11 cellular contexts compared by ENCODE assay signal in genomic region chr20:10504893-10505292, GRCh38.
A peak's percentile ranks its signal among the peaks of the same experiment; 100 is the strongest.
DNase-seq lines count a peak whose midpoint lies in the region; ATAC-seq and TF ChIP-seq lines count a peak whose summit lies in the region.
"Had no signal": no experiment of that assay in that cellular context is flagged by ENCODE, and none has a peak within 500 bp of the region (broad histone marks: within the 10 kb centered on the region; RNA-seq: fewer than 3 reads in every experiment).

No MANE protein-coding gene starts in this region.

- H3K4me3 ChIP-seq in cardiac fibroblast (replicated peaks in 1 of 2; ENCODE audit: low read depth in 2 of 2, low read length in 2 of 2) (no peak overlapping the region), mesenchymal stem cell (ENCODE audit: insufficient read depth in 1 of 2, low read depth in 1 of 2, low read length in 2 of 2) (no peak overlapping the region), upper lobe of left lung (no peak overlapping the region)

- no peak overlapping the region for H3K4me2 ChIP-seq in mesenchymal stem cell (ENCODE audit: low read length, poor library complexity, severe bottlenecking)

- no peak overlapping the region for H4K8ac ChIP-seq in mesenchymal stem cell (ENCODE audit: low read length)

- no peak overlapping the region for H3K18ac ChIP-seq in mesenchymal stem cell (ENCODE audit: low read depth in 1 of 2, low read length in 2 of 2)

- peak; percentile 20 to 55 for ATAC-seq in upper lobe of left lung (ENCODE audit: low FRiP score in 2 of 2)

- no peak overlapping the region for H3K23ac ChIP-seq in mesenchymal stem cell (ENCODE audit: low read length in 2 of 2)

- H3K14ac ChIP-seq in mesenchymal stem cell (ENCODE audit: low read length in 2 of 2): no peak overlapping the region

- no peaks in the 10 kb centered on the region for H3K9me3 ChIP-seq in mesenchymal stem cell (ENCODE audit: control insufficient read depth, low read length)
- no peaks in the 10 kb centered on the region for H3K9me3 ChIP-seq in upper lobe of left lung

- peak in 1 of 4 donors; percentile 21 for TF ChIP-seq EP300 in upper lobe of left lung (IDR thresholded peaks at IDR 0.05)

- H3K9ac ChIP-seq in mesenchymal stem cell (ENCODE audit: low read length): peak overlapping the region; percentile 2

- no peak overlapping the region for H2AK5ac ChIP-seq in mesenchymal stem cell (ENCODE audit: low read length, severe bottlenecking)

- DNase-seq in NCI-H2171 treated with DMSO at 0.1 percent for 48 hours (lab: John Stamatoyannopoulos, UW) (peak; percentile 29), NCI-H2171 (lab: John Stamatoyannopoulos, UW) (no peak), cardiac fibroblast (ENCODE audit: low read depth in 2 of 2) (peak; percentile 42 to 60), mesenchymal stem cell (peak; percentile 83), upper lobe of left lung (peak in 1 of 2 donors; percentile 58), mucosa of gallbladder (ENCODE audit: low spot score) (no peak), RKO (ENCODE audit: low spot score) (no peak), NCI-H2196 (lab: John Stamatoyannopoulos, UW; ENCODE audit: unreplicated experiment) (no peak)
- DNase-seq: ACHN; activated CD8-positive, alpha-beta memory T cell treated with anti-CD3 and anti-CD28 coated beads, Interleukin-2, amount 50 U/mL, for 4 hours; T-helper 9 cell had no signal

- peaks cover 8% of the 10 kb centered on the region for H3K4me1 ChIP-seq in mesenchymal stem cell (ENCODE audit: control insufficient read depth, insufficient read depth, low read depth, low read length)
- H3K4me1 ChIP-seq in upper lobe of left lung: peaks cover 28 to 61% (median 41%) of the 10 kb centered on the region in 4 donors

- TF ChIP-seq CTCF in cardiac fibroblast (IDR thresholded peaks at IDR 0.05; ENCODE audit: low read depth, low read length) (no peak), upper lobe of left lung (IDR thresholded peaks at IDR 0.05) (no peak)

- H2BK5ac ChIP-seq in mesenchymal stem cell (ENCODE audit: low read depth, low read length, poor library complexity, severe bottlenecking): no peak overlapping the region

- no peak overlapping the region for H3K27ac ChIP-seq in mesenchymal stem cell (ENCODE audit: low read length, poor library complexity, severe bottlenecking)
- H3K27ac ChIP-seq in upper lobe of left lung: peak overlapping the region; percentile 67 to 81 (median 72)

- peak overlapping the region in 1 of 2 experiments; percentile 20 for H2BK12ac ChIP-seq in mesenchymal stem cell (ENCODE audit: low read length in 2 of 2)

- H3K36me3 ChIP-seq in mesenchymal stem cell (ENCODE audit: control insufficient read depth in 1 of 2, insufficient read depth in 2 of 2, low read depth in 1 of 2, low read length in 2 of 2): no peaks in the 10 kb centered on the region
- H3K36me3 ChIP-seq in upper lobe of left lung: no peaks in the 10 kb centered on the region

- peaks cover 27% of the 10 kb centered on the region for H3K79me1 ChIP-seq in mesenchymal stem cell (replicated peaks; ENCODE audit: low read length, poor library complexity, severe bottlenecking)

- H3K4ac ChIP-seq in mesenchymal stem cell (ENCODE audit: low read depth in 1 of 2, low read length in 2 of 2): no peak overlapping the region

- no peak overlapping the region for H4K91ac ChIP-seq in mesenchymal stem cell (ENCODE audit: low read length)

- no peak overlapping the region for H2BK120ac ChIP-seq in mesenchymal stem cell (ENCODE audit: low read depth, low read length)

- no peak for TF ChIP-seq POLR2A in upper lobe of left lung (IDR thresholded peaks at IDR 0.05)

- H3K27me3 ChIP-seq in mesenchymal stem cell (ENCODE audit: control insufficient read depth in 1 of 2, insufficient read depth in 1 of 2, low read length in 2 of 2): no peaks in the 10 kb centered on the region
- no peaks in the 10 kb centered on the region for H3K27me3 ChIP-seq in upper lobe of left lung

- no peak overlapping the region for H2AFZ ChIP-seq in mesenchymal stem cell (ENCODE audit: low read depth, low read length)

- H2BK15ac ChIP-seq in mesenchymal stem cell (ENCODE audit: low read depth, poor library complexity, severe bottlenecking): no peak overlapping the region

- no CpG with 5 or more reads among the region's 3 CpGs for WGBS in mesenchymal stem cell
- 47 to 49% methylated on average over 3 of the region's 3 CpGs for WGBS in upper lobe of left lung, 2 donors

Comparison
In these comparisons a context has a peak if more than half of its experiments do, and no peak if none do; other contexts are left out.
1. DNase-seq: peak in NCI-H2171 treated with DMSO at 0.1 percent for 48 hours (single experiment), cardiac fibroblast (2 of 2) and mesenchymal stem cell (single experiment); none in NCI-H2171 (single experiment), mucosa of gallbladder (single experiment), RKO (single experiment) and NCI-H2196 (single experiment).